Comparison of ENCODE assay signal across 18 cellular contexts in the genomic region with DNA sequence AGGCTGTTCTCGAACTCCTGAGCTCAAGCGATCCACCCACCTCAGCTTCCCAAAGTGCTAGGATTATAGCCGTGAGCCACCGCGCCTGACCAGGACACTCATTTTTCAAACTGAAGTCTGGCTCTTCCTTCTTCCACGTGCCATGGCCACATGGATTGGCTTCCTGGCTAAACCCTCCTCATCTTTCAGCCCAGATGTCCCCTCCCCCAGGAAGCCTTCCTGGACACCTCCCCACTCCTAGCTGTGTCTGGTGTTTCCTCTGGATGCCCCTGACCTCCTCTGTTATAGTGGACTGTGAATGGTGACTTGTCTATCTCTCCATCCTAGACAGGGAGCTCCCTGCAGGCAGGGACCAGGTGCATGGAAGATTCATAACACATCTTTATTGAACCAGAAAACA. TPM values are rescaled to one million over a fixed set of nuclear protein-coding genes. Genes with fewer than 3 reads are reported as not detected.
"Had no signal": no experiment of that assay in that cellular context is flagged by ENCODE, and none has a peak within 500 bp of the region (broad histone marks: within the 10 kb centered on the region; RNA-seq: fewer than 3 reads in every experiment).

No MANE protein-coding gene starts in this region.

- DNase-seq: colonic mucosa; dermis blood vessel endothelial cell; esophagus squamous epithelium; foreskin fibroblast; glutamatergic neuron; left colon; mammary epithelial cell; natural killer cell; occipital lobe; psoas muscle; retina; spleen; stimulated activated naive CD4-positive, alpha-beta T cell treated with Interleukin-2 at 50 U/mL for 16 hours; trophoblast cell had no signal

- H3K27ac Mint-ChIP-seq: natural killer cell had no signal

- H3K9me3 Mint-ChIP-seq: natural killer cell, neural progenitor cell had no signal

- H2AFZ ChIP-seq: neural progenitor cell, parathyroid adenoma had no signal

- H3K4me2 ChIP-seq: neural progenitor cell had no signal

- H3K36me3 ChIP-seq: colonic mucosa, esophagus squamous epithelium, gastroesophageal sphincter, neural progenitor cell, spleen had no signal

- ATAC-seq: gastroesophageal sphincter, left colon, natural killer cell, psoas muscle, sciatic nerve had no signal

- H3K27ac ChIP-seq: colonic mucosa, esophagus squamous epithelium, gastroesophageal sphincter, neural progenitor cell, parathyroid adenoma, psoas muscle, spleen had no signal

- H3K4me3 Mint-ChIP-seq: natural killer cell, neural progenitor cell had no signal

- H3K9me3 ChIP-seq: colonic mucosa, esophagus squamous epithelium, gastroesophageal sphincter, psoas muscle, spleen had no signal

- H3K4me1 Mint-ChIP-seq: natural killer cell had no signal

- H3K4me3 ChIP-seq: colonic mucosa, esophagus squamous epithelium, gastroesophageal sphincter, neural progenitor cell, psoas muscle, spleen had no signal

- H3K27me3 ChIP-seq: colonic mucosa, esophagus squamous epithelium, gastroesophageal sphincter, neural progenitor cell had no signal

- H3K36me3 Mint-ChIP-seq: natural killer cell, neural progenitor cell had no signal

- H3K4me1 ChIP-seq: colonic mucosa had no signal

- H3K9ac ChIP-seq: neural progenitor cell, parathyroid adenoma had no signal

RNA-seq across cellular contexts. Expression of a gene that starts 57.2 kb away (rescaled TPM):
- polyA plus RNA-seq: mammary epithelial cell had no signal
